ENCODE assay signal across 14 cellular contexts in the genomic region with DNA sequence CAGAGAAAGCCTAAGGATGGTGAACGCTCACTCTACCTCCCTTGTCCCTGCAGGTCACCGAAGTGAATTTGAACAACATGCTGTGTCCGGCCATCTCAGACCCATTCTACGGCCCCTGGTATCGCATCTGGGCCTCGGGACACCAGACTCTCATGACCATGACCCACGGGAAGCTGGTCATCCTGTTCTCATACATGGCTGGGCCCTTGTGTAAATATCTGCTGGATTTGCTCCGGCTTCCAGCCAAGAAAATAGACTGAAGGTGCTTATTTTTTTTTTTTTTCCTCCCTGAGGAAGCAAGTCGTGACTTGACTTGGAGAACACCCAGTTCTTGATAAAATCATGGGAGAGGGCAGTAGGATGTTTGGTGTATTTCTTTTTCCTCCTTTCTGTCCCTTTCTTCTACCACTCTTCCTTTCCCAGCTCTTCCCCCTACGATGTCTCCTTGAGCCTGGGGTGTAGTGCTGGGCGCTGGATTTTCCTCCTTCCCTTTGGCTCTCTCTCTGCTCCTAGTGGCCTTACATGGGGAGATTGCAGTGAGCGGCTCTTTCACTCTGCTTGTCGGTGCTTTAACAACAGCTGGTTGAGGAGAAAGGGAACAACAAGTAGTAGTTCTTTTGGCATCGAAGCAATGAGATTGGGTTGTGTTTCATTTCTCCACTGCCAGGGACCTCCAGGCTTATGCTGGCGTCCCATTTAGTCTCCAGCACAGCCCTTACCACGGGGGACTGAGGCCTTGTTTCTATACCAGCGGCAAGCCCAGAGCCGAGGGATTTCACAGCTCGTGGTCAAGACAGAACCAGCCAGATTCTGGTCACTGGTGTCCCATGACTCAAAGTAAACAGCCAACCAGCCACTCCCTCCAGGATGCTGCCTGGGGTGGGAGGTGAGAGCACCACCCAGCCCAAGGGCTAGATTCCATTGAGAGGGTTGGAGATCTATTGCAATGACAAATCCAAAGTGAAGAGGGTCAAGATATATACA.
DNase-seq lines count a peak whose midpoint lies in the region; ATAC-seq and TF ChIP-seq lines count a peak whose summit lies in the region.
"Had no signal": no experiment of that assay in that cellular context is flagged by ENCODE, and none has a peak within 500 bp of the region (broad histone marks: within the 10 kb centered on the region; RNA-seq: fewer than 3 reads in every experiment).

No MANE protein-coding gene starts in this region.

- H3K9me3 ChIP-seq in left lung (no peaks in the 10 kb centered on the region), subcutaneous abdominal adipose tissue (ENCODE audit: control insufficient read depth in 5 of 5, low read length in 5 of 5) (peaks cover 0 to 2% (median 0%) of the 10 kb centered on the region in 5 donors)
- H3K9me3 ChIP-seq: tibial artery had no signal

- no peak overlapping the region for H3K27ac ChIP-seq in left lung
- peak overlapping the region; percentile 50 for H3K27ac ChIP-seq in subcutaneous abdominal adipose tissue (ENCODE audit: low read depth, low read length)
- H3K27ac ChIP-seq: tibial artery had no signal

- H3K27me3 ChIP-seq in left lung (no peaks in the 10 kb centered on the region), subcutaneous abdominal adipose tissue (ENCODE audit: control insufficient read depth in 5 of 5, insufficient read depth in 4 of 5, low read length in 5 of 5) (peaks cover 0 to 18% (median 7%) of the 10 kb centered on the region in 5 donors)
- H3K27me3 ChIP-seq: tibial artery had no signal

- H3K9me3 Mint-ChIP-seq in chondrocyte (ENCODE audit: low read depth) (no peaks in the 10 kb centered on the region), progenitor cell of endocrine pancreas (ENCODE audit: low read depth) (no peaks in the 10 kb centered on the region)

- peak; percentile 33 for ATAC-seq in left lung
- no peak for ATAC-seq in HG02840 (IDR thresholded peaks at IDR 0.05; ENCODE audit: low FRiP score, unreplicated experiment)
- no peak for ATAC-seq in HG03139 (IDR thresholded peaks at IDR 0.05; ENCODE audit: unreplicated experiment)

- H3K4me3 ChIP-seq in LNCaP clone FGC (ENCODE audit: low read depth, low read length) (no peak overlapping the region), left lung (no peak overlapping the region), subcutaneous abdominal adipose tissue (ENCODE audit: low read depth in 1 of 5, low read length in 5 of 5) (no peak overlapping the region)
- H3K4me3 ChIP-seq: tibial artery had no signal

- intact Hi-C loops in left lung (cut with DNase I): no loop called here

- no peak overlapping the region for H3K4me3 Mint-ChIP-seq in chondrocyte (ENCODE audit: unreplicated experiment)
- H3K4me3 Mint-ChIP-seq in progenitor cell of endocrine pancreas (ENCODE audit: low read depth): no peak overlapping the region

- H3K36me3 Mint-ChIP-seq in chondrocyte (ENCODE audit: low read depth) (peaks cover 3% of the 10 kb centered on the region), progenitor cell of endocrine pancreas (ENCODE audit: insufficient read depth) (peaks cover 18% of the 10 kb centered on the region)

- no peaks in the 10 kb centered on the region for H3K27me3 Mint-ChIP-seq in chondrocyte (ENCODE audit: low read depth)
- H3K27me3 Mint-ChIP-seq in progenitor cell of endocrine pancreas: no peaks in the 10 kb centered on the region

- TF ChIP-seq CTCF in LNCaP clone FGC (IDR thresholded peaks at IDR 0.05; ENCODE audit: control insufficient read depth, extremely low read depth, insufficient read depth): no peak
- no peak for TF ChIP-seq CTCF in chondrocyte (IDR thresholded peaks at IDR 0.05)
- no peak for TF ChIP-seq CTCF in left lung (IDR thresholded peaks at IDR 0.05)
- no peak for TF ChIP-seq CTCF in progenitor cell of endocrine pancreas (IDR thresholded peaks at IDR 0.05; ENCODE audit: unreplicated experiment)

- H3K36me3 ChIP-seq in left lung: peaks cover 0 to 5% of the 10 kb centered on the region in 2 donors
- H3K36me3 ChIP-seq in subcutaneous abdominal adipose tissue (ENCODE audit: control insufficient read depth in 5 of 5, insufficient read depth in 5 of 5, low read length in 5 of 5): peaks cover 0 to 13% (median 3%) of the 10 kb centered on the region in 5 donors
- H3K36me3 ChIP-seq: tibial artery had no signal

- peak; percentile 54 for DNase-seq in LNCaP clone FGC (ENCODE audit: low read depth)
- no peak for DNase-seq in chondrocyte (ENCODE audit: low spot score)
- DNase-seq in left lung: no peak
- no peak for DNase-seq in progenitor cell of endocrine pancreas (ENCODE audit: low spot score, unreplicated experiment)
- DNase-seq in pons (ENCODE audit: low spot score): no peak
- DNase-seq: activated CD4-positive, CD25-positive, alpha-beta regulatory T cell; activated CD8-positive, alpha-beta memory T cell treated with anti-CD3 and anti-CD28 coated beads, Interleukin-2, amount 50 U/mL, for 48 hours; Kasumi-1; left cardiac atrium; NCI-H2107; tibial artery had no signal

- H3K27ac Mint-ChIP-seq in chondrocyte (ENCODE audit: unreplicated experiment) (peak overlapping the region; percentile 86), progenitor cell of endocrine pancreas (no peak overlapping the region)

- peaks cover 28% of the 10 kb centered on the region for H3K4me1 Mint-ChIP-seq in chondrocyte (ENCODE audit: low read depth)
- H3K4me1 Mint-ChIP-seq in progenitor cell of endocrine pancreas (ENCODE audit: low read depth): peaks cover 4% of the 10 kb centered on the region

- H3K4me1 ChIP-seq in left lung: no peaks in the 10 kb centered on the region
- H3K4me1 ChIP-seq in subcutaneous abdominal adipose tissue (ENCODE audit: control insufficient read depth in 5 of 5, insufficient read depth in 5 of 5, low read length in 5 of 5): peaks cover 6 to 25% (median 15%) of the 10 kb centered on the region in 5 donors
- H3K4me1 ChIP-seq: tibial artery had no signal

- H3K9ac ChIP-seq in subcutaneous abdominal adipose tissue (ENCODE audit: low read length in 5 of 5): no peak overlapping the region
